1 cellular context compared by ENCODE assay signal in the genomic region with DNA sequence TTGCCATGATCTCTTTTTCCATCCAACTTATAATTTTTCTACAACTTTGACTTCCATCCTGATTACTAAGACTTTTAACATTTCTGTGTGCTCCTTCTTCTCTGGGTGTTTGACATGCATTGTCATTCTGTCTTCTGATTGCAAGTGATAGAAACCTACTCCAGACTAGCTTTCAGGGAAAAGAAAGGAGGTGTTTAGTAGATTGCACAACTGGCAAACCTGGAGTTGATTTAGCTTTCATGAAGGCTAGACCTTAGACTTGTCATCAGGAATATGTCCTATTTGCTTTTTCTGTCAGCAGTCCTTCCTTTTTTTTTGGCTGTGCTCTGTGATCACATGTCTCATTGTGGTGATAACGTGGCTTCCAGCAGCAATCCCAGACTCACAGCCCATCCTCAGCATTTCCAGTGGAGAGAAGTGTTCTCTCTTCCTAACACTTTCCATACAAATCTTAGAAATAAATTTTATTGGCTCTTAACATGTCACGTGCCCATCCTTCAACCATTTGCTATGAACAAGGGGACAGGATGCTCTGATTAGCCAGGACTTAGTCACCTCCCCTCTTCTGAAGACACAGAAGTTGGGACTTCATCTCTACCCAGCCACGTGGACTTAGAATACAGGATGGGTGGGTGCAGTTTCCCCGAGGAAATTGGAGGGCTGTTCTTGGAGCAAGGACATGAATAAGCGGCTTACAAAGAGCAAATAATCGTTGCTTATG.
TF ChIP-seq lines count a peak whose summit lies in the region.

No MANE protein-coding gene starts in this region.

TF ChIP-seq in SK-N-SH treated with all-trans-retinoic acid at 6 μM for 48 hours, 23 proteins besides CTCF, POLR2A, EP300 and RAD21 (continued from another document):
- TF ChIP-seq, protein P1, sequence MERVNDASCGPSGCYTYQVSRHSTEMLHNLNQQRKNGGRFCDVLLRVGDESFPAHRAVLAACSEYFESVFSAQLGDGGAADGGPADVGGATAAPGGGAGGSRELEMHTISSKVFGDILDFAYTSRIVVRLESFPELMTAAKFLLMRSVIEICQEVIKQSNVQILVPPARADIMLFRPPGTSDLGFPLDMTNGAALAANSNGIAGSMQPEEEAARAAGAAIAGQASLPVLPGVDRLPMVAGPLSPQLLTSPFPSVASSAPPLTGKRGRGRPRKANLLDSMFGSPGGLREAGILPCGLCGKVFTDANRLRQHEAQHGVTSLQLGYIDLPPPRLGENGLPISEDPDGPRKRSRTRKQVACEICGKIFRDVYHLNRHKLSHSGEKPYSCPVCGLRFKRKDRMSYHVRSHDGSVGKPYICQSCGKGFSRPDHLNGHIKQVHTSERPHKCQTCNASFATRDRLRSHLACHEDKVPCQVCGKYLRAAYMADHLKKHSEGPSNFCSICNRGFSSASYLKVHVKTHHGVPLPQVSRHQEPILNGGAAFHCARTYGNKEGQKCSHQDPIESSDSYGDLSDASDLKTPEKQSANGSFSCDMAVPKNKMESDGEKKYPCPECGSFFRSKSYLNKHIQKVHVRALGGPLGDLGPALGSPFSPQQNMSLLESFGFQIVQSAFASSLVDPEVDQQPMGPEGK (CRISPR knock-in tag; IDR thresholded peaks at IDR 0.05; ENCODE audit: borderline replicate concordance): no peak
- no peak for TF ChIP-seq TCF4 (CRISPR knock-in tag; IDR thresholded peaks at IDR 0.05; ENCODE audit: borderline replicate concordance)
